Comparison of ENCODE assay signal across 8 cellular contexts in the genomic region with DNA sequence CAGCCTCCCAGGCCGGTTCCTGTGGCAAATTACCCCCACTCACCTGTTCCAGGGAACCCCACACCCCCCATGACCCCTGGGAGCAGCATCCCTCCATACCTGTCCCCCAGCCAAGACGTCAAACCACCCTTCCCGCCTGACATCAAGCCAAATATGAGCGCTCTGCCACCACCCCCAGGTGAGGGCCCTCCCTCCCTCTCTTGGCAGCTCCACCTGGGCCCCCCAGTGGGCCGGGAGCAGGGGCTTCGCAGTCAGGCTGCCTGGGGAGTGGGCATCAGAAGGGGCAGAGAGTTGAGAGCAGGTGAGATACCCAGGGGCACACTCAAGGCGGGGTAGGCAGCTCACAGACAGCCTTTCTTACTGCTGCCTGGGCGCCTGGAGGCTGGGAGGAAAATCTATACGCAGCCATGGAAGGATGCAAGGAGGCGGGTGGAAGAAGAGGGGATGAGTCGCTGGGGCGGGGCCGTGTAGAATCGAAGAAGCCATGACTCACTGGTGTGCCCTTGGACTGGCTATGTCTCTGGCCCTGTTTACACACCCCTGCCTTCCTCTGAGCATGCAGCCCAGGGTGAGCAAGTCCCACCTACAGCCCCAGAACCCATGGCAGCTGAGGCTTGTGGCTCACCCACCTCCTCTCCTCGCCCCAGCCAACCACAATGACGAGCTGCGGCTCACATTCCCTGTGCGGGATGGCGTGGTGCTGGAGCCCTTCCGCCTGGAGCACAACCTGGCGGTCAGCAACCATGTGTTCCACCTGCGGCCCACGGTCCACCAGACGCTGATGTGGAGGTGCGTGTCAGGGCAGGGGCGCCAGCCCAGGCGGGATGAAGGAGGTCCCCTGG. TPM values are rescaled to one million over a fixed set of nuclear protein-coding genes. Genes with fewer than 3 reads are reported as not detected.
DNase-seq lines count a peak whose midpoint lies in the region; ATAC-seq and TF ChIP-seq lines count a peak whose summit lies in the region.

No MANE protein-coding gene starts in this region.

- no peaks in the 10 kb centered on the region for H3K4me1 ChIP-seq in neural progenitor cell

- no peak overlapping the region for H3K9ac ChIP-seq in neural progenitor cell

- no peak overlapping the region for H2AFZ ChIP-seq in neural progenitor cell (replicated peaks)

- peak; percentile 97 for ATAC-seq in activated CD4-positive, alpha-beta T cell treated with anti-CD3 and anti-CD28 coated beads for 36 hours
- no peak for ATAC-seq in HG03039 (IDR thresholded peaks at IDR 0.05; ENCODE audit: unreplicated experiment)

- H3K36me3 ChIP-seq in neural progenitor cell = no peaks in the 10 kb centered on the region

- no peak overlapping the region for H3K4me2 ChIP-seq in neural progenitor cell

- H3K36me3 Mint-ChIP-seq in activated CD4-positive, alpha-beta T cell treated with anti-CD3 and anti-CD28 coated beads for 36 hours (ENCODE audit: low read depth) = peaks cover 56% of the 10 kb centered on the region
- peaks cover 41% of the 10 kb centered on the region for H3K36me3 Mint-ChIP-seq in neural progenitor cell

- H3K4me3 Mint-ChIP-seq in activated CD4-positive, alpha-beta T cell treated with anti-CD3 and anti-CD28 coated beads for 36 hours = no peak overlapping the region
- H3K4me3 Mint-ChIP-seq in neural progenitor cell = no peak overlapping the region

- CTCF ChIA-PET in activated CD4-positive, alpha-beta T cell treated with anti-CD3 and anti-CD28 coated beads for 36 hours (lab: Charles Lee) = interaction anchor here (0.6 to 0.7 kb wide), 2 partner anchors 20 to 108 kb away, joined by 3 read pairs; no protein-coding TSS in a partner anchor

- H4K20me1 ChIP-seq in neural progenitor cell (ENCODE audit: low read depth) = no peaks in the 10 kb centered on the region

- POLR2A ChIA-PET in activated CD4-positive, alpha-beta T cell treated with anti-CD3 and anti-CD28 coated beads for 36 hours (lab: Charles Lee) = no interaction called here

- intact Hi-C loops in activated CD4-positive, alpha-beta T cell treated with anti-CD3 and anti-CD28 coated beads for 36 hours (cut with DNase I, micrococcal nuclease) = no loop called here
- intact Hi-C loops in head of caudate nucleus (cut with DNase I) = no loop called here

- peak; percentile 82 for DNase-seq in activated CD4-positive, alpha-beta T cell treated with anti-CD3 and anti-CD28 coated beads for 36 hours
- no peak for DNase-seq in activated CD4-positive, alpha-beta T cell treated with anti-CD3 and anti-CD28 coated beads for 1 hour
- DNase-seq in activated T-cell treated with anti-CD3 and anti-CD28 coated beads for 4 hours = peak; percentile 23
- peak in 22 of 42 donors; percentile 33 to 81 (median 53) for DNase-seq in head of caudate nucleus
- peak; percentile 29 for DNase-seq in stimulated activated CD4-positive, alpha-beta T cell treated with anti-CD3 and anti-CD28 coated beads, Interleukin-2, amount 100 ng/mL, for 4 hours (ENCODE audit: low read depth)
- DNase-seq in NCI-H526 (lab: John Stamatoyannopoulos, UW) = no peak
- DNase-seq in neural progenitor cell (ENCODE audit: low spot score) = no peak

- H3K27ac ChIP-seq in neural progenitor cell = no peak overlapping the region

- no peaks in the 10 kb centered on the region for H3K27me3 ChIP-seq in neural progenitor cell

- no peaks in the 10 kb centered on the region for H3K9me3 Mint-ChIP-seq in activated CD4-positive, alpha-beta T cell treated with anti-CD3 and anti-CD28 coated beads for 36 hours (ENCODE audit: low read depth)
- H3K9me3 Mint-ChIP-seq in neural progenitor cell = no peaks in the 10 kb centered on the region

- no peaks in the 10 kb centered on the region for H3K9me3 ChIP-seq in neural progenitor cell (ENCODE audit: low read depth)

- no peak for TF ChIP-seq CTCF in neural progenitor cell (IDR thresholded peaks at IDR 0.05)

- no peaks in the 10 kb centered on the region for H3K79me2 ChIP-seq in neural progenitor cell (ENCODE audit: low read depth)

- H3K4me1 Mint-ChIP-seq in activated CD4-positive, alpha-beta T cell treated with anti-CD3 and anti-CD28 coated beads for 36 hours = peaks cover 20% of the 10 kb centered on the region
- no peaks in the 10 kb centered on the region for H3K4me1 Mint-ChIP-seq in neural progenitor cell

- H3K27me3 Mint-ChIP-seq in activated CD4-positive, alpha-beta T cell treated with anti-CD3 and anti-CD28 coated beads for 36 hours = no peaks in the 10 kb centered on the region
- H3K27me3 Mint-ChIP-seq in neural progenitor cell (ENCODE audit: insufficient read depth, low read depth) = peaks cover 2% of the 10 kb centered on the region

- H3K27ac Mint-ChIP-seq in activated CD4-positive, alpha-beta T cell treated with anti-CD3 and anti-CD28 coated beads for 36 hours = no peak overlapping the region
- no peak overlapping the region for H3K27ac Mint-ChIP-seq in neural progenitor cell

- no peaks in the 10 kb centered on the region for H3F3A ChIP-seq in neural progenitor cell (ENCODE audit: low read depth)

- H3K4me3 ChIP-seq in neural progenitor cell = no peak overlapping the region

RNA-seq across cellular contexts. Expression of a gene that starts 48.6 kb away (rescaled TPM):
- 10 to 100 TPM; 92.3 to 96.1 TPM for total RNA-seq in activated CD4-positive, alpha-beta T cell treated with anti-CD3 and anti-CD28 coated beads for 36 hours
- 27.1 and 27.8 TPM in 2 replicates for total RNA-seq in neural progenitor cell (ENCODE audit: low replicate concordance)

Comparison
In these comparisons a context has a peak if more than half of its experiments do, and no peak if none do; other contexts are left out.
1. DNase-seq: peak in activated CD4-positive, alpha-beta T cell treated with anti-CD3 and anti-CD28 coated beads for 36 hours (single experiment), activated T-cell treated with anti-CD3 and anti-CD28 coated beads for 4 hours (single experiment), head of caudate nucleus (22 of 42) and stimulated activated CD4-positive, alpha-beta T cell treated with anti-CD3 and anti-CD28 coated beads, Interleukin-2, amount 100 ng/mL, for 4 hours (single experiment); none in activated CD4-positive, alpha-beta T cell treated with anti-CD3 and anti-CD28 coated beads for 1 hour (single experiment), NCI-H526 (0 of 2) and neural progenitor cell (single experiment).